In genomic region chr6:130377911-130378310, GRCh38 we compare ENCODE assay signal across 1 cellular context.
TF ChIP-seq lines count a peak whose summit lies in the region.

No MANE protein-coding gene starts in this region.

TF ChIP-seq in IMR-90, 13 proteins besides CTCF, POLR2A, EP300 and RAD21:
- TF ChIP-seq MXI1 (IDR thresholded peaks at IDR 0.05; ENCODE audit: borderline replicate concordance, low read depth, low read length) = no peak
- no peak for TF ChIP-seq SMC3 (IDR thresholded peaks at IDR 0.05; ENCODE audit: low read depth, low read length)
- TF ChIP-seq ELK1 (IDR thresholded peaks at IDR 0.05; ENCODE audit: borderline replicate concordance, low read depth, low read length) = no peak
- TF ChIP-seq, protein P1, sequence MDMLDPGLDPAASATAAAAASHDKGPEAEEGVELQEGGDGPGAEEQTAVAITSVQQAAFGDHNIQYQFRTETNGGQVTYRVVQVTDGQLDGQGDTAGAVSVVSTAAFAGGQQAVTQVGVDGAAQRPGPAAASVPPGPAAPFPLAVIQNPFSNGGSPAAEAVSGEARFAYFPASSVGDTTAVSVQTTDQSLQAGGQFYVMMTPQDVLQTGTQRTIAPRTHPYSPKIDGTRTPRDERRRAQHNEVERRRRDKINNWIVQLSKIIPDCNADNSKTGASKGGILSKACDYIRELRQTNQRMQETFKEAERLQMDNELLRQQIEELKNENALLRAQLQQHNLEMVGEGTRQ (IDR thresholded peaks at IDR 0.05; ENCODE audit: low read depth, low read length) = no peak
- no peak for TF ChIP-seq RCOR1 (IDR thresholded peaks at IDR 0.05; ENCODE audit: insufficient replicate concordance, low read length)
- TF ChIP-seq CEBPB (IDR thresholded peaks at IDR 0.05; ENCODE audit: low read depth, low read length) = no peak
- no peak for TF ChIP-seq CHD1 (IDR thresholded peaks at IDR 0.05; ENCODE audit: low read depth, low read length)
- no peak for TF ChIP-seq FOS (IDR thresholded peaks at IDR 0.05; ENCODE audit: low read depth, low read length)
- TF ChIP-seq MAFK (IDR thresholded peaks at IDR 0.05; ENCODE audit: low read depth, low read length) = no peak
- no peak for TF ChIP-seq RFX5 (IDR thresholded peaks at IDR 0.05; ENCODE audit: low read depth, low read length)
- no peak for TF ChIP-seq NFE2L2 (IDR thresholded peaks at IDR 0.05; ENCODE audit: low read depth, low read length)
TF ChIP-seq in IMR-90: peak in this region for 0.
